Comparison of ENCODE assay signal across 8 cellular contexts in the genomic region with DNA sequence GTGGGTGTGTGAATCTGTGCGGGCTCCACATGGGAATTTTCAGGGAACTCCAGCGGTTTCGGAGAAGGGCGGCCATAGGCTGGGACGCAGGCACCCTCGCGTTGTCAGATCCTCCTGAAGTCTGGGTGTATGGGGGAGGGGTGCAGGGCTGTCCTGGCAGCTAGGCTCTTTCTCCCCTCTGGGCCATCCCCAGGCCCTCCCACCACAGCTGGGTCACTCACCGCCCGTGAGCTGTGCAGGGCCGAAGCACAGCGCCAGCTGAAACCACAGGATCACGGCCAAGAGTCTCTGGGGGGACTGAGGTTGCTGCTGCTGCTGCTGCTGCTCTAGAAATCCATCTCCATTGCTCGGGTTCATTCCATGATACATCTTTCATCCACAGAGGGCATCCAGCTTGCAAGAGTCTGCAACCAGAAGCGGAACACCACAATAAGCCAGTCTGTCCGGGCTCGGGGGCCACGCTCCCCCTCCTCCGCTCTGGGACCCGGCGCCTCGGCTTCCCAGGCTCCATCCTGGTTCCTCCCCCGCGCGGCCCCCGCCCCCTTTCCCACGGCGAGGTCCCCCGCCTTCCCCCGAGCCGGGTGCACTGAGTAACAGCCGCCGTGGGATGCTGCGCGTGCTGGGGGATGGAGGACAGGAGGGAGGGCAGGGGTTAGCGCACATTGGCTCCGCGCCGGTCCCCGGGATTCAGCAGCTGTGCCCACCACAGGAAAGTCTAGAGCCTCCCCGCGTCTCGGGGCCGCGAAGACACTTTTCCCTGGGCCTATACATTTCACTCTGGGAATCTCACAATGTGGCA. TPM values are rescaled to one million over a fixed set of nuclear protein-coding genes. Genes with fewer than 3 reads are reported as not detected.
DNase-seq lines count a peak whose midpoint lies in the region; ATAC-seq and TF ChIP-seq lines count a peak whose summit lies in the region.

No MANE protein-coding gene starts in this region.

- DNase-seq in COR-L47 (lab: John Stamatoyannopoulos, UW) (peak; percentile 40), NB4 (ENCODE audit: low read depth) (peak; percentile 60), activated T-cell treated with anti-CD3 and anti-CD28 coated beads for 4 hours (peak; percentile 17), fibroblast of mammary gland (ENCODE audit: low read depth) (peak; percentile 40), neural crest cell (ENCODE audit: low read depth, low spot score) (peak; percentile 18)

- H3K27me3 Mint-ChIP-seq in neural crest cell (ENCODE audit: low read depth): peaks cover 82% of the 10 kb centered on the region

- TF ChIP-seq CTCF in NB4 (IDR thresholded peaks at IDR 0.05; ENCODE audit: low read depth, low read length) (no peak), fibroblast of mammary gland (conservative IDR thresholded peaks at IDR 0.05; ENCODE audit: control insufficient read depth, insufficient read depth, low read depth, low read length) (no peak), neural crest cell (conservative IDR thresholded peaks at IDR 0.05) (no peak)

- H3K27ac Mint-ChIP-seq in neural crest cell (ENCODE audit: unreplicated experiment): no peak overlapping the region

- H3K4me3 ChIP-seq in NB4 (ENCODE audit: low read depth, low read length): no peak overlapping the region
- no peak overlapping the region for H3K4me3 ChIP-seq in fibroblast of mammary gland (ENCODE audit: control insufficient read depth, low read depth, low read length)

- ATAC-seq in HG02763 (IDR thresholded peaks at IDR 0.05; ENCODE audit: unreplicated experiment): no peak
- no peak for ATAC-seq in GM19455 (IDR thresholded peaks at IDR 0.05; ENCODE audit: unreplicated experiment)
- no peak for ATAC-seq in GM19397 (IDR thresholded peaks at IDR 0.05; ENCODE audit: unreplicated experiment)

- no peaks in the 10 kb centered on the region for H3K9me3 Mint-ChIP-seq in neural crest cell

- peak overlapping the region; percentile 89 for H3K4me3 Mint-ChIP-seq in neural crest cell

- no peak for TF ChIP-seq POLR2A in NB4 (IDR thresholded peaks at IDR 0.05; ENCODE audit: extremely low read depth, insufficient read length)

- peaks cover 12% of the 10 kb centered on the region for H3K4me1 Mint-ChIP-seq in neural crest cell

- H3K36me3 Mint-ChIP-seq in neural crest cell (ENCODE audit: low read depth): no peaks in the 10 kb centered on the region

RNA-seq across cellular contexts. Expression of a gene that starts 0.7 kb away (rescaled TPM):
- total RNA-seq in neural crest cell: 0.20 and 0.56 TPM in 2 replicates

RNA-seq across cellular contexts. Expression of a gene that starts 30.0 kb away (rescaled TPM):
- total RNA-seq in neural crest cell: not detected in 2 replicates
